ENCODE assay signal across 9 cellular contexts in genomic region chr3:194130807-194131589, GRCh38. TPM values are rescaled to one million over a fixed set of nuclear protein-coding genes. Genes with fewer than 3 reads are reported as not detected.
DNase-seq lines count a peak whose midpoint lies in the region; ATAC-seq, FAIRE-seq and TF ChIP-seq lines count a peak whose summit lies in the region.
"Had no signal": no experiment of that assay in that cellular context is flagged by ENCODE, and none has a peak within 500 bp of the region (broad histone marks: within the 10 kb centered on the region; RNA-seq: fewer than 3 reads in every experiment).

No MANE protein-coding gene starts in this region.

- no peak overlapping the region for H2BK15ac ChIP-seq in mesenchymal stem cell (ENCODE audit: low read depth, poor library complexity, severe bottlenecking)

- H3K27me3 ChIP-seq in GM06990 (replicated peaks; ENCODE audit: control insufficient read depth, insufficient read depth, low read length) (no peaks in the 10 kb centered on the region), mesenchymal stem cell (ENCODE audit: control insufficient read depth in 1 of 2, insufficient read depth in 1 of 2, low read length in 2 of 2) (peaks cover 19 to 61% of the 10 kb centered on the region in 2 experiments), HAP-1 (ENCODE audit: low read depth) (no peaks in the 10 kb centered on the region)
- H3K27me3 ChIP-seq: SJSA1 had no signal

- peak; percentile 49 for ATAC-seq in GM19468 (IDR thresholded peaks at IDR 0.05; ENCODE audit: extremely low read depth, unreplicated experiment)
- peak; percentile 35 for ATAC-seq in HG03558 (IDR thresholded peaks at IDR 0.05; ENCODE audit: extremely low read depth, unreplicated experiment)

- in situ Hi-C loops in HAP-1 (cut with MboI; ENCODE audit: low sequenced_read_pairs) = loop anchor here (10.0 kb wide), 1 partner anchor 184 kb away; no protein-coding TSS in a partner anchor

- 60% methylated on average over 18 of the region's 19 CpGs for WGBS in mesenchymal stem cell

- H2BK5ac ChIP-seq in mesenchymal stem cell (ENCODE audit: low read depth, low read length, poor library complexity, severe bottlenecking) = no peak overlapping the region

- DNase-seq in GM06990 (ENCODE audit: extremely low read depth, insufficient read length) (peak; percentile 95), RCC 7860 (ENCODE audit: low spot score) (peak; percentile 31), mesenchymal stem cell (no peak), cortex of kidney (lab: John Stamatoyannopoulos, UW) (no peak), SW 1271 (lab: John Stamatoyannopoulos, UW) (no peak), HAP-1 (ENCODE audit: low spot score in 2 of 2) (no peak)

- no peak overlapping the region for H4K91ac ChIP-seq in mesenchymal stem cell (ENCODE audit: low read length)

- no peaks in the 10 kb centered on the region for H3K36me3 ChIP-seq in GM06990 (ENCODE audit: control insufficient read depth, insufficient read depth, low read length)
- H3K36me3 ChIP-seq in mesenchymal stem cell (ENCODE audit: control insufficient read depth in 1 of 2, insufficient read depth in 2 of 2, low read depth in 1 of 2, low read length in 2 of 2) = no peaks in the 10 kb centered on the region
- no peaks in the 10 kb centered on the region for H3K36me3 ChIP-seq in HAP-1 (replicated peaks)
- H3K36me3 ChIP-seq: SJSA1 had no signal

- H3K4me3 ChIP-seq in GM06990 (replicated peaks; ENCODE audit: low read depth, low read length) = 0 out of 2 replicates have a peak overlapping the region, but pooled peaks have one; percentile 16
- no peak overlapping the region for H3K4me3 ChIP-seq in mesenchymal stem cell (ENCODE audit: insufficient read depth in 1 of 2, low read depth in 1 of 2, low read length in 2 of 2)
- H3K4me3 ChIP-seq in HAP-1 = no peak overlapping the region
- H3K4me3 ChIP-seq: SJSA1 had no signal

- no peak overlapping the region for H2BK120ac ChIP-seq in mesenchymal stem cell (ENCODE audit: low read depth, low read length)

- H4K8ac ChIP-seq in mesenchymal stem cell (ENCODE audit: low read length) = no peak overlapping the region

- no peak for TF ChIP-seq CTCF in GM06990 (IDR thresholded peaks at IDR 0.05; ENCODE audit: insufficient read depth, low read length, poor library complexity, severe bottlenecking)

- peak overlapping the region; percentile 46 for H3K4me2 ChIP-seq in mesenchymal stem cell (ENCODE audit: low read length, poor library complexity, severe bottlenecking)

- peak overlapping the region; percentile 31 for H2AK5ac ChIP-seq in mesenchymal stem cell (ENCODE audit: low read length, severe bottlenecking)

- H3K9ac ChIP-seq in mesenchymal stem cell (ENCODE audit: low read length) = no peak overlapping the region

- H3K23ac ChIP-seq in mesenchymal stem cell (ENCODE audit: low read length in 2 of 2) = no peak overlapping the region

- H3K14ac ChIP-seq in mesenchymal stem cell (ENCODE audit: low read length in 2 of 2) = no peak overlapping the region

- H2AFZ ChIP-seq in mesenchymal stem cell (ENCODE audit: low read depth, low read length) = no peak overlapping the region

- peak overlapping the region in 1 of 2 experiments; percentile 66 for H2BK12ac ChIP-seq in mesenchymal stem cell (ENCODE audit: low read length in 2 of 2)

- no peaks in the 10 kb centered on the region for H3K79me1 ChIP-seq in mesenchymal stem cell (replicated peaks; ENCODE audit: low read length, poor library complexity, severe bottlenecking)

- H3K18ac ChIP-seq in mesenchymal stem cell (ENCODE audit: low read depth in 1 of 2, low read length in 2 of 2) = peak overlapping the region in 1 of 2 experiments; percentile 68

- no peaks in the 10 kb centered on the region for H3K9me3 ChIP-seq in mesenchymal stem cell (ENCODE audit: control insufficient read depth, low read length)
- no peaks in the 10 kb centered on the region for H3K9me3 ChIP-seq in HAP-1
- H3K9me3 ChIP-seq: SJSA1 had no signal

- peak overlapping the region; percentile 28 for H3K27ac ChIP-seq in mesenchymal stem cell (ENCODE audit: low read length, poor library complexity, severe bottlenecking)
- H3K27ac ChIP-seq: SJSA1 had no signal

- peak overlapping the region; percentile 24 to 47 for H3K4ac ChIP-seq in mesenchymal stem cell (ENCODE audit: low read depth in 1 of 2, low read length in 2 of 2)

- FAIRE-seq in RCC 7860 (lab: Jason Lieb, UNC) = peak; percentile 58

- H3K4me1 ChIP-seq in mesenchymal stem cell (ENCODE audit: control insufficient read depth, insufficient read depth, low read depth, low read length) (peaks cover 27% of the 10 kb centered on the region), HAP-1 (peaks cover 27% of the 10 kb centered on the region)

RNA-seq across cellular contexts. Expression of gene HES1, which starts 5.0 kb away (rescaled TPM):
- polyA plus RNA-seq in mesenchymal stem cell (2013, experiment 1 of 2) = 194 TPM
- polyA plus RNA-seq in mesenchymal stem cell (2013, experiment 2 of 2) = 184 TPM

Comparison
In these comparisons a context has a peak if more than half of its experiments do, and no peak if none do; other contexts are left out.
1. DNase-seq: peak in GM06990 (single experiment) and RCC 7860 (single experiment); none in mesenchymal stem cell (single experiment), cortex of kidney (single experiment), SW 1271 (0 of 2) and HAP-1 (0 of 2).